26 cellular contexts compared by ENCODE assay signal in genomic region chrX:17596051-17596450, GRCh38.
DNase-seq lines count a peak whose midpoint lies in the region; ATAC-seq, FAIRE-seq and TF ChIP-seq lines count a peak whose summit lies in the region.
"Had no signal": no experiment of that assay in that cellular context is flagged by ENCODE, and none has a peak within 500 bp of the region (broad histone marks: within the 10 kb centered on the region; RNA-seq: fewer than 3 reads in every experiment).

No MANE protein-coding gene starts in this region.

- ATAC-seq in A549 = peak in 1 of 2 experiments; percentile 21; a peak in 1 of 6 replicates
- ATAC-seq in IMR-90 (ENCODE audit: low read depth) = no peak
- ATAC-seq: left cardiac atrium; naive thymus-derived CD4-positive, alpha-beta T cell; sciatic nerve; T-helper 17 cell had no signal

- H3K36me3 ChIP-seq in IMR-90 (ENCODE audit: control insufficient read depth, insufficient read depth, low read length) = no peaks in the 10 kb centered on the region
- H3K36me3 ChIP-seq: brain microvascular endothelial cell, pancreas, suprapubic skin had no signal

- no peaks in the 10 kb centered on the region for H4K20me1 ChIP-seq in IMR-90 (ENCODE audit: insufficient read depth, low read length)

- H3K9me1 ChIP-seq in IMR-90 (ENCODE audit: insufficient read depth, low read length) = peaks cover 3% of the 10 kb centered on the region; the same call in 1 of the 2 replicates

- H4K91ac ChIP-seq in IMR-90 (ENCODE audit: insufficient read depth, low read depth, low read length) = peak overlapping the region; percentile 13; the same call in 1 of the 2 replicates

- peak overlapping the region; percentile 36; the same call in 1 of the 2 replicates for H2BK20ac ChIP-seq in IMR-90 (ENCODE audit: low read depth, low read length)

- no peak overlapping the region for H3K14ac ChIP-seq in IMR-90 (replicated peaks; ENCODE audit: low read depth, low read length)

- no peak overlapping the region for H3K23ac ChIP-seq in IMR-90 (ENCODE audit: low read depth, low read length)

- no peaks in the 10 kb centered on the region for H3K36me3 Mint-ChIP-seq in chondrocyte (ENCODE audit: low read depth)

- no TSS peak for BruUV-seq in IMR-90 (replicated peaks; lab: Mats Ljungman, UMichigan)

- no peak overlapping the region for H2BK15ac ChIP-seq in IMR-90 (ENCODE audit: low read depth, low read length)

- FAIRE-seq in A549 (lab: Jason Lieb, UNC) = no peak
- FAIRE-seq: GM12878, GM19239, pancreas had no signal

- no peak for TF ChIP-seq EP300 in A549 (IDR thresholded peaks at IDR 0.05)

- H3K27ac ChIP-seq in A549 (peak overlapping the region; percentile 11 to 77; a peak in 5 of 6 replicates), IMR-90 (ENCODE audit: insufficient read depth, low read length) (no peak overlapping the region)
- H3K27ac ChIP-seq: KMS-11, suprapubic skin, VCaP had no signal

- peaks cover 92% of the 10 kb centered on the region for H3K4me1 Mint-ChIP-seq in chondrocyte (ENCODE audit: low read depth)

- TF ChIP-seq CTCF in A549 (IDR thresholded peaks at IDR 0.05) (no peak), IMR-90 (conservative IDR thresholded peaks at IDR 0.05; ENCODE audit: low read depth, low read length) (no peak), chondrocyte (IDR thresholded peaks at IDR 0.05) (no peak)

- peak overlapping the region; percentile 56 for H3K4me2 ChIP-seq in A549
- no peak overlapping the region; the same call in 1 of the 2 replicates for H3K4me2 ChIP-seq in IMR-90 (ENCODE audit: low read depth, low read length)
- H3K4me2 ChIP-seq: KMS-11 had no signal

- H2BK120ac ChIP-seq in IMR-90 (ENCODE audit: low read depth, low read length) = 0 out of 2 replicates have a peak overlapping the region, but pooled peaks have one; percentile 18

- no peak for TF ChIP-seq POLR2A in A549 (IDR thresholded peaks at IDR 0.05; ENCODE audit: low read length)
- TF ChIP-seq POLR2A in IMR-90 (IDR thresholded peaks at IDR 0.05; ENCODE audit: low read depth, low read length) = no peak

- H2AK9ac ChIP-seq in IMR-90 (replicated peaks; ENCODE audit: low read depth, low read length, poor library complexity) = no peak overlapping the region

- TF ChIP-seq RAD21 in A549 (conservative IDR thresholded peaks at IDR 0.05 in 1 of 2, IDR thresholded peaks at IDR 0.05 in 1 of 2) (no peak), IMR-90 (IDR thresholded peaks at IDR 0.05; ENCODE audit: low read length) (no peak)

- H4K5ac ChIP-seq in IMR-90 (ENCODE audit: low read depth, low read length) = no peak overlapping the region

- H3K4me1 ChIP-seq in A549 = peaks cover 51% of the 10 kb centered on the region
- H3K4me1 ChIP-seq in IMR-90 (ENCODE audit: control insufficient read depth, insufficient read depth, low read length) = peaks cover 9% of the 10 kb centered on the region
- H3K4me1 ChIP-seq: suprapubic skin had no signal

- no peak overlapping the region for H3K9ac ChIP-seq in IMR-90 (ENCODE audit: low read depth, low read length)
- H3K9ac ChIP-seq: KMS-11 had no signal

- H3K79me1 ChIP-seq in IMR-90 (ENCODE audit: low read depth in 1 of 2, low read length in 2 of 2) = no peaks in the 10 kb centered on the region

- CTCF ChIA-PET in A549 (lab: Yijun Ruan, JAX) (interaction anchor here (0.8 to 1.8 kb wide), 5 partner anchors 9 to 353 kb away, joined by 3 to 4 read pairs (median 3); no protein-coding TSS in a partner anchor), IMR-90 (lab: Yijun Ruan, JAX) (interaction anchor here (0.6 kb wide), 1 partner anchor 40 kb away, joined by 5 read pairs; no protein-coding TSS in a partner anchor)

- H3K56ac ChIP-seq in IMR-90 (ENCODE audit: extremely low read depth, insufficient read depth, low read length) = no peak overlapping the region

- no peak overlapping the region for H3K4me3 Mint-ChIP-seq in chondrocyte (ENCODE audit: unreplicated experiment)
- H3K4me3 Mint-ChIP-seq: naive thymus-derived CD4-positive, alpha-beta T cell; T-helper 17 cell had no signal

- no peaks in the 10 kb centered on the region for H3K9me3 ChIP-seq in A549
- no peaks in the 10 kb centered on the region for H3K9me3 ChIP-seq in IMR-90 (ENCODE audit: control insufficient read depth, insufficient read depth, low read length)
- H3K9me3 ChIP-seq: pancreas, suprapubic skin had no signal

- dilution Hi-C loops in IMR-90 (cut with HindIII; ENCODE audit: low sequenced_read_pairs, unreplicated experiment) = no loop called here

- intact Hi-C loops in IMR-90 (cut with micrococcal nuclease) (no loop called here), posterior cingulate gyrus (cut with DNase I) (no loop called here)

- in situ Hi-C loops in IMR-90 (cut with MboI; ENCODE audit: low sequenced_read_pairs) = no loop called here

- H3K27ac Mint-ChIP-seq in chondrocyte (ENCODE audit: unreplicated experiment) = peak overlapping the region; percentile 86
- H3K27ac Mint-ChIP-seq: naive thymus-derived CD4-positive, alpha-beta T cell; T-helper 17 cell had no signal

- H3K4me3 ChIP-seq in A549 = no peak overlapping the region
- no peak overlapping the region for H3K4me3 ChIP-seq in IMR-90 (ENCODE audit: insufficient read depth, low read depth, low read length)
- H3K4me3 ChIP-seq: coronary artery, GM12878, pancreas, suprapubic skin had no signal

- POLR2A ChIA-PET in A549 (lab: Yijun Ruan, JAX) = no interaction called here
- POLR2A ChIA-PET in IMR-90 (lab: Charles Lee; ENCODE audit: unreplicated experiment) = no interaction called here

- H3K9me3 Mint-ChIP-seq in chondrocyte (ENCODE audit: low read depth) = peaks cover 3% of the 10 kb centered on the region

- H3K27me3 Mint-ChIP-seq in chondrocyte (ENCODE audit: low read depth) = no peaks in the 10 kb centered on the region

- DNase-seq in A549 (ENCODE audit: low read depth in 1 of 2, low spot score in 1 of 2) (peak in 1 of 2 experiments; percentile 9), IMR-90 (no peak), chondrocyte (ENCODE audit: low spot score) (no peak), kidney tubule cell (ENCODE audit: low spot score) (peak; percentile 84), DMS53 treated with DMSO at 0.1 percent for 48 hours (lab: John Stamatoyannopoulos, UW; ENCODE audit: unreplicated experiment) (no peak), inferior parietal cortex (ENCODE audit: extremely low spot score) (no peak), posterior cingulate gyrus (no peak), AG20443 (ENCODE audit: low spot score) (no peak)
- DNase-seq: activated CD4-positive, alpha-beta T cell treated with anti-CD3 and anti-CD28 coated beads, Interleukin-2, amount 50 U/mL, for 1 hour; brain microvascular endothelial cell; DMS 273 treated with DMSO at 0.1 percent for 48 hours; GOT3; left cardiac atrium; naive thymus-derived CD4-positive, alpha-beta T cell; NCI-H1105 treated with DMSO at 0.1 percent for 48 hours; NCI-H2171 treated with DMSO at 0.1 percent for 48 hours; OCI-M1; pancreas; T-helper 17 cell had no signal

- no peak overlapping the region for H2BK5ac ChIP-seq in IMR-90 (ENCODE audit: low read depth, low read length, poor library complexity, severe bottlenecking)

- H4K8ac ChIP-seq in IMR-90 (ENCODE audit: low read depth in 2 of 2, low read length in 2 of 2) = no peak overlapping the region

- H2AFZ ChIP-seq in IMR-90 (replicated peaks; ENCODE audit: low read length, poor library complexity) = no peak overlapping the region

- H3K4ac ChIP-seq in IMR-90 (ENCODE audit: low read depth, low read length) = peak overlapping the region; percentile 5; the same call in 1 of the 2 replicates

- peak overlapping the region; percentile 36; the same call in 1 of the 2 replicates for H2AK5ac ChIP-seq in IMR-90 (ENCODE audit: low read depth, low read length)

- H3K27me3 ChIP-seq in IMR-90 (ENCODE audit: control insufficient read depth, insufficient read depth, low read length) = no peaks in the 10 kb centered on the region
- H3K27me3 ChIP-seq: brain microvascular endothelial cell, suprapubic skin had no signal

- peak overlapping the region; percentile 68; the same call in 1 of the 2 replicates for H3K18ac ChIP-seq in IMR-90 (ENCODE audit: low read depth, low read length)

TF ChIP-seq in A549, 52 proteins besides CTCF, POLR2A, EP300 and RAD21 (continues in another document):
- TF ChIP-seq CHD2 (IDR thresholded peaks at IDR 0.05; ENCODE audit: low read length, partially characterized antibody) (no peak), HOXB5 (CRISPR knock-in tag; IDR thresholded peaks at IDR 0.05) (no peak), FOSL2 (IDR thresholded peaks at IDR 0.05) (no peak), FOSL2 (CRISPR knock-in tag; IDR thresholded peaks at IDR 0.05) (no peak), SMC3 (IDR thresholded peaks at IDR 0.05) (no peak), ZFP36 (IDR thresholded peaks at IDR 0.05; ENCODE audit: borderline replicate concordance, partially characterized antibody) (no peak), ZSCAN20 (CRISPR knock-in tag; IDR thresholded peaks at IDR 0.05) (no peak)

TF ChIP-seq in IMR-90, 13 proteins besides CTCF, POLR2A, EP300 and RAD21 (continues in another document):
- TF ChIP-seq RFX5 (IDR thresholded peaks at IDR 0.05; ENCODE audit: low read depth, low read length) (no peak), MAFK (IDR thresholded peaks at IDR 0.05; ENCODE audit: low read depth, low read length) (no peak), CEBPB (IDR thresholded peaks at IDR 0.05; ENCODE audit: low read depth, low read length) (no peak), FOS (IDR thresholded peaks at IDR 0.05; ENCODE audit: low read depth, low read length) (no peak), SMC3 (IDR thresholded peaks at IDR 0.05; ENCODE audit: low read depth, low read length) (no peak), MAZ (IDR thresholded peaks at IDR 0.05; ENCODE audit: borderline replicate concordance, low read depth, low read length) (no peak), BHLHE40 (IDR thresholded peaks at IDR 0.05; ENCODE audit: low read depth, low read length) (no peak), RCOR1 (IDR thresholded peaks at IDR 0.05; ENCODE audit: insufficient replicate concordance, low read length) (no peak), MXI1 (IDR thresholded peaks at IDR 0.05; ENCODE audit: borderline replicate concordance, low read depth, low read length) (no peak), NFE2L2 (IDR thresholded peaks at IDR 0.05; ENCODE audit: low read depth, low read length) (no peak), CHD1 (IDR thresholded peaks at IDR 0.05; ENCODE audit: low read depth, low read length) (no peak)
- TF ChIP-seq, protein P1, sequence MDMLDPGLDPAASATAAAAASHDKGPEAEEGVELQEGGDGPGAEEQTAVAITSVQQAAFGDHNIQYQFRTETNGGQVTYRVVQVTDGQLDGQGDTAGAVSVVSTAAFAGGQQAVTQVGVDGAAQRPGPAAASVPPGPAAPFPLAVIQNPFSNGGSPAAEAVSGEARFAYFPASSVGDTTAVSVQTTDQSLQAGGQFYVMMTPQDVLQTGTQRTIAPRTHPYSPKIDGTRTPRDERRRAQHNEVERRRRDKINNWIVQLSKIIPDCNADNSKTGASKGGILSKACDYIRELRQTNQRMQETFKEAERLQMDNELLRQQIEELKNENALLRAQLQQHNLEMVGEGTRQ (IDR thresholded peaks at IDR 0.05; ENCODE audit: low read depth, low read length) = no peak
